ENCODE assay signal across 1 cellular context in the genomic region with DNA sequence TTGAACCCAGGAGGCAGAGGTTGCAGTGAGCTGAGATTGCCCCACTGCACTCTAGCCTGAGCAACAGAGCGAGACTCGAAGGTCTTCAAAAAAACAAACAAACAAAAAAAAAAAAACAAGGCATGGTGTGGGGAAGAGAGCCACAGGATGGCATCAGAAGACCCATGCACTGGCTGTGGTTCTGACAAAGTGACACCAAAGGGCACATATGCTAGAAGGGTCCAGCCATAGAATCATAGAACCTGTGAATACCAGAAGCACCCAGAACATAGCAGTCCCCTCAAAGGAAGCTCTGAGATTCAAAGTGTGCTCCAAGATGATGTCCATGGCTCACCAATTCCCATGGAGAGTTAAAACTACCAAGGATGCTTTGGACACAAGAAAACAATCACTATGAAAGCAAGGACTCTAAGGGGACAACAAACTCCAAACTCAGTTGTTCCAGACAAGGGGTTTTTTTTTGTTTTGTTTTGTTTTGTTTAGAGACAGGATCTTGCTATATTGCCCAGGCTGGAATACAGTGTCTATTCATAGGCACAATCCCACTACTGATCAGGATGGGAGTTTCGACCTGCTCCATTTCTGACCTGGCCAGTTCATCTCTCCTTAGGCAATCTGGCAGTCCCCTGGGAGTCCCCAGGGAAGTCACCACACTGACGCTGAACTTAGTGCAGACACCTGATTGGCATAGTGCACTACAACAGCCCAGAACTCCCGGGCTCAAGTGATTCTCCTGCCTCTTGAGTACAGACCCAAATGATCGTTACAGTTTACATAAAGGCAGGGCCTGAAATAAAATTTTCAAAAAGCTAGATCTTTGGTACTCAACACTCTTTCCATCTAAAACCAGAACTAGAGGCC.
TF ChIP-seq lines count a peak whose summit lies in the region.

No MANE protein-coding gene starts in this region.

TF ChIP-seq in GM23338, 12 proteins besides CTCF, POLR2A, EP300 and RAD21 (continued from another document):
- TF ChIP-seq, protein P1, sequence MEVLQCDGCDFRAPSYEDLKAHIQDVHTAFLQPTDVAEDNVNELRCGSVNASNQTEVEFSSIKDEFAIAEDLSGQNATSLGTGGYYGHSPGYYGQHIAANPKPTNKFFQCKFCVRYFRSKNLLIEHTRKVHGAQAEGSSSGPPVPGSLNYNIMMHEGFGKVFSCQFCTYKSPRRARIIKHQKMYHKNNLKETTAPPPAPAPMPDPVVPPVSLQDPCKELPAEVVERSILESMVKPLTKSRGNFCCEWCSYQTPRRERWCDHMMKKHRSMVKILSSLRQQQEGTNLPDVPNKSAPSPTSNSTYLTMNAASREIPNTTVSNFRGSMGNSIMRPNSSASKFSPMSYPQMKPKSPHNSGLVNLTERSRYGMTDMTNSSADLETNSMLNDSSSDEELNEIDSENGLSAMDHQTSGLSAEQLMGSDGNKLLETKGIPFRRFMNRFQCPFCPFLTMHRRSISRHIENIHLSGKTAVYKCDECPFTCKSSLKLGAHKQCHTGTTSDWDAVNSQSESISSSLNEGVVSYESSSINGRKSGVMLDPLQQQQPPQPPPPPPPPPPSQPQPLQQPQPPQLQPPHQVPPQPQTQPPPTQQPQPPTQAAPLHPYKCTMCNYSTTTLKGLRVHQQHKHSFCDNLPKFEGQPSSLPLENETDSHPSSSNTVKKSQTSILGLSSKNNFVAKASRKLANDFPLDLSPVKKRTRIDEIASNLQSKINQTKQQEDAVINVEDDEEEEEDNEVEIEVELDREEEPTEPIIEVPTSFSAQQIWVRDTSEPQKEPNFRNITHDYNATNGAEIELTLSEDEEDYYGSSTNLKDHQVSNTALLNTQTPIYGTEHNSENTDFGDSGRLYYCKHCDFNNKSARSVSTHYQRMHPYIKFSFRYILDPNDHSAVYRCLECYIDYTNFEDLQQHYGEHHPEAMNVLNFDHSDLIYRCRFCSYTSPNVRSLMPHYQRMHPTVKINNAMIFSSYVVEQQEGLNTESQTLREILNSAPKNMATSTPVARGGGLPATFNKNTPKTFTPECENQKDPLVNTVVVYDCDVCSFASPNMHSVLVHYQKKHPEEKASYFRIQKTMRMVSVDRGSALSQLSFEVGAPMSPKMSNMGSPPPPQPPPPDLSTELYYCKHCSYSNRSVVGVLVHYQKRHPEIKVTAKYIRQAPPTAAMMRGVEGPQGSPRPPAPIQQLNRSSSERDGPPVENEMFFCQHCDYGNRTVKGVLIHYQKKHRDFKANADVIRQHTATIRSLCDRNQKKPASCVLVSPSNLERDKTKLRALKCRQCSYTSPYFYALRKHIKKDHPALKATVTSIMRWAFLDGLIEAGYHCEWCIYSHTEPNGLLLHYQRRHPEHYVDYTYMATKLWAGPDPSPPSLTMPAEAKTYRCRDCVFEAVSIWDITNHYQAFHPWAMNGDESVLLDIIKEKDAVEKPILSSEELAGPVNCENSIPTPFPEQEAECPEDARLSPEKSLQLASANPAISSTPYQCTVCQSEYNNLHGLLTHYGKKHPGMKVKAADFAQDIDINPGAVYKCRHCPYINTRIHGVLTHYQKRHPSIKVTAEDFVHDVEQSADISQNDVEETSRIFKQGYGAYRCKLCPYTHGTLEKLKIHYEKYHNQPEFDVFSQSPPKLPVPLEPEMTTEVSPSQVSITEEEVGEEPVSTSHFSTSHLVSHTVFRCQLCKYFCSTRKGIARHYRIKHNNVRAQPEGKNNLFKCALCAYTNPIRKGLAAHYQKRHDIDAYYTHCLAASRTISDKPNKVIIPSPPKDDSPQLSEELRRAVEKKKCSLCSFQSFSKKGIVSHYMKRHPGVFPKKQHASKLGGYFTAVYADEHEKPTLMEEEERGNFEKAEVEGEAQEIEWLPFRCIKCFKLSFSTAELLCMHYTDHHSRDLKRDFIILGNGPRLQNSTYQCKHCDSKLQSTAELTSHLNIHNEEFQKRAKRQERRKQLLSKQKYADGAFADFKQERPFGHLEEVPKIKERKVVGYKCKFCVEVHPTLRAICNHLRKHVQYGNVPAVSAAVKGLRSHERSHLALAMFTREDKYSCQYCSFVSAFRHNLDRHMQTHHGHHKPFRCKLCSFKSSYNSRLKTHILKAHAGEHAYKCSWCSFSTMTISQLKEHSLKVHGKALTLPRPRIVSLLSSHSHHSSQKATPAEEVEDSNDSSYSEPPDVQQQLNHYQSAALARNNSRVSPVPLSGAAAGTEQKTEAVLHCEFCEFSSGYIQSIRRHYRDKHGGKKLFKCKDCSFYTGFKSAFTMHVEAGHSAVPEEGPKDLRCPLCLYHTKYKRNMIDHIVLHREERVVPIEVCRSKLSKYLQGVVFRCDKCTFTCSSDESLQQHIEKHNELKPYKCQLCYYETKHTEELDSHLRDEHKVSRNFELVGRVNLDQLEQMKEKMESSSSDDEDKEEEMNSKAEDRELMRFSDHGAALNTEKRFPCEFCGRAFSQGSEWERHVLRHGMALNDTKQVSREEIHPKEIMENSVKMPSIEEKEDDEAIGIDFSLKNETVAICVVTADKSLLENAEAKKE (CRISPR knock-in tag; IDR thresholded peaks at IDR 0.05): no peak
- TF ChIP-seq, protein P2, sequence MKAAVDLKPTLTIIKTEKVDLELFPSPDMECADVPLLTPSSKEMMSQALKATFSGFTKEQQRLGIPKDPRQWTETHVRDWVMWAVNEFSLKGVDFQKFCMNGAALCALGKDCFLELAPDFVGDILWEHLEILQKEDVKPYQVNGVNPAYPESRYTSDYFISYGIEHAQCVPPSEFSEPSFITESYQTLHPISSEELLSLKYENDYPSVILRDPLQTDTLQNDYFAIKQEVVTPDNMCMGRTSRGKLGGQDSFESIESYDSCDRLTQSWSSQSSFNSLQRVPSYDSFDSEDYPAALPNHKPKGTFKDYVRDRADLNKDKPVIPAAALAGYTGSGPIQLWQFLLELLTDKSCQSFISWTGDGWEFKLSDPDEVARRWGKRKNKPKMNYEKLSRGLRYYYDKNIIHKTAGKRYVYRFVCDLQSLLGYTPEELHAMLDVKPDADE (IDR thresholded peaks at IDR 0.05): no peak
- TF ChIP-seq NANOG (IDR thresholded peaks at IDR 0.05; ENCODE audit: borderline replicate concordance): no peak
- TF ChIP-seq POLR2AphosphoS5 (IDR thresholded peaks at IDR 0.05; ENCODE audit: low read depth): no peak
- no peak for TF ChIP-seq JUNB (IDR thresholded peaks at IDR 0.05; ENCODE audit: unreplicated experiment)
- TF ChIP-seq EZH2 (IDR thresholded peaks at IDR 0.05; ENCODE audit: low read depth, unreplicated experiment): no peak
- TF ChIP-seq, protein P3, sequence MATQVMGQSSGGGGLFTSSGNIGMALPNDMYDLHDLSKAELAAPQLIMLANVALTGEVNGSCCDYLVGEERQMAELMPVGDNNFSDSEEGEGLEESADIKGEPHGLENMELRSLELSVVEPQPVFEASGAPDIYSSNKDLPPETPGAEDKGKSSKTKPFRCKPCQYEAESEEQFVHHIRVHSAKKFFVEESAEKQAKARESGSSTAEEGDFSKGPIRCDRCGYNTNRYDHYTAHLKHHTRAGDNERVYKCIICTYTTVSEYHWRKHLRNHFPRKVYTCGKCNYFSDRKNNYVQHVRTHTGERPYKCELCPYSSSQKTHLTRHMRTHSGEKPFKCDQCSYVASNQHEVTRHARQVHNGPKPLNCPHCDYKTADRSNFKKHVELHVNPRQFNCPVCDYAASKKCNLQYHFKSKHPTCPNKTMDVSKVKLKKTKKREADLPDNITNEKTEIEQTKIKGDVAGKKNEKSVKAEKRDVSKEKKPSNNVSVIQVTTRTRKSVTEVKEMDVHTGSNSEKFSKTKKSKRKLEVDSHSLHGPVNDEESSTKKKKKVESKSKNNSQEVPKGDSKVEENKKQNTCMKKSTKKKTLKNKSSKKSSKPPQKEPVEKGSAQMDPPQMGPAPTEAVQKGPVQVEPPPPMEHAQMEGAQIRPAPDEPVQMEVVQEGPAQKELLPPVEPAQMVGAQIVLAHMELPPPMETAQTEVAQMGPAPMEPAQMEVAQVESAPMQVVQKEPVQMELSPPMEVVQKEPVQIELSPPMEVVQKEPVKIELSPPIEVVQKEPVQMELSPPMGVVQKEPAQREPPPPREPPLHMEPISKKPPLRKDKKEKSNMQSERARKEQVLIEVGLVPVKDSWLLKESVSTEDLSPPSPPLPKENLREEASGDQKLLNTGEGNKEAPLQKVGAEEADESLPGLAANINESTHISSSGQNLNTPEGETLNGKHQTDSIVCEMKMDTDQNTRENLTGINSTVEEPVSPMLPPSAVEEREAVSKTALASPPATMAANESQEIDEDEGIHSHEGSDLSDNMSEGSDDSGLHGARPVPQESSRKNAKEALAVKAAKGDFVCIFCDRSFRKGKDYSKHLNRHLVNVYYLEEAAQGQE (IDR thresholded peaks at IDR 0.05; ENCODE audit: unreplicated experiment): no peak
- TF ChIP-seq ZNF331 (CRISPR knock-in tag; IDR thresholded peaks at IDR 0.05; ENCODE audit: low read depth): no peak
- no peak for TF ChIP-seq STAT1 (IDR thresholded peaks at IDR 0.05; ENCODE audit: unreplicated experiment)
TF ChIP-seq in GM23338: peak in this region for 0.
